ENCODE assay signal across 1 cellular context in genomic region chr1:121207328-121207727, GRCh38. TPM values are rescaled to one million over a fixed set of nuclear protein-coding genes. Genes with fewer than 3 reads are reported as not detected.
"Had no signal": no experiment of that assay in that cellular context is flagged by ENCODE, and none has a peak within 500 bp of the region (broad histone marks: within the 10 kb centered on the region; RNA-seq: fewer than 3 reads in every experiment).

No MANE protein-coding gene starts in this region.

RNA-seq across cellular contexts. Expression of gene FAM72B, which starts 23.2 kb away (rescaled TPM):
- total RNA-seq: left ventricle myocardium inferior had no signal
